In genomic region chr2:77590298-77590917, GRCh38 we compare ENCODE assay signal across 30 cellular contexts.
"Had no signal": no experiment of that assay in that cellular context is flagged by ENCODE, and none has a peak within 500 bp of the region (broad histone marks: within the 10 kb centered on the region; RNA-seq: fewer than 3 reads in every experiment).

No MANE protein-coding gene starts in this region.

- H3K27me3 ChIP-seq: heart left ventricle, left lung, neutrophil, right atrium auricular region, right lobe of liver, stomach, testis, thyroid gland, transverse colon, upper lobe of left lung had no signal

- H3K27ac Mint-ChIP-seq: immature natural killer cell; progenitor cell of endocrine pancreas; stimulated activated naive B cell treated with anti-CD40 and anti-IgM and Interleukin-4, amounts not matched to agents 10 μg/mL and 1 μg/mL and 100 μg/mL, for 72 hours had no signal

- H3K4me3 ChIP-seq: heart left ventricle, left lung, lower lobe of right lung, right atrium auricular region, right lobe of liver, smooth muscle cell, stomach, testis, thyroid gland, transverse colon, upper lobe of left lung had no signal

- H3K4me1 Mint-ChIP-seq: immature natural killer cell; naive thymus-derived CD8-positive, alpha-beta T cell; stimulated activated naive B cell treated with anti-CD40 and anti-IgM and Interleukin-4, amounts not matched to agents 10 μg/mL and 1 μg/mL and 100 μg/mL, for 72 hours had no signal

- H3K9ac ChIP-seq: parathyroid adenoma had no signal

- H3K4me1 ChIP-seq: heart left ventricle, left lung, lower lobe of right lung, parathyroid adenoma, right atrium auricular region, right lobe of liver, stomach, testis, thyroid gland, transverse colon, upper lobe of left lung had no signal

- H3K9me3 Mint-ChIP-seq: neural crest cell had no signal

- H3K4me2 ChIP-seq: smooth muscle cell had no signal

- H2AFZ ChIP-seq: parathyroid adenoma had no signal

- DNase-seq: heart left ventricle; hypothalamus; immature natural killer cell; kidney glomerular epithelial cell; left colon; left lung; lower lobe of right lung; mammary epithelial cell; mesenchymal stem cell; naive thymus-derived CD8-positive, alpha-beta T cell; occipital lobe; stimulated activated CD4-positive, alpha-beta T cell treated with anti-CD3 and anti-CD28 coated beads, Interleukin-12 subunit alpha, Interleukin-12 subunit beta, amount 100 ng/mL, for 4 hours; stimulated activated CD4-positive, alpha-beta T cell treated with anti-CD3 and anti-CD28 coated beads, Interleukin-15, amount 100 ng/mL, for 24 hours; stimulated activated CD4-positive, alpha-beta T cell treated with anti-CD3 and anti-CD28 coated beads, Interleukin-2, amount 100 ng/mL, for 24 hours; stimulated activated CD4-positive, alpha-beta T cell treated with anti-CD3 and anti-CD28 coated beads, Interleukin-4, amount 100 ng/mL, for 1 hour; stimulated activated naive B cell treated with anti-CD40 and anti-IgM and Interleukin-4, amounts not matched to agents 10 μg/mL and 1 μg/mL and 100 μg/mL, for 72 hours; stimulated activated naive CD8-positive, alpha-beta T cell treated with anti-CD3 and anti-CD28 coated beads, Interleukin-15, Interleukin-2, amounts not matched to agents 100 U/mL and 50 U/mL, for 24 hours; stomach; testis; thyroid gland; transverse colon had no signal

- H3K4me3 Mint-ChIP-seq: immature natural killer cell; naive thymus-derived CD8-positive, alpha-beta T cell; nephron; stimulated activated naive B cell treated with anti-CD40 and anti-IgM and Interleukin-4, amounts not matched to agents 10 μg/mL and 1 μg/mL and 100 μg/mL, for 72 hours had no signal

- H3K27me3 Mint-ChIP-seq: naive thymus-derived CD8-positive, alpha-beta T cell; progenitor cell of endocrine pancreas; stimulated activated naive B cell treated with anti-CD40 and anti-IgM and Interleukin-4, amounts not matched to agents 10 μg/mL and 1 μg/mL and 100 μg/mL, for 72 hours had no signal

- ATAC-seq: heart left ventricle; left colon; left lung; lower lobe of right lung; naive thymus-derived CD8-positive, alpha-beta T cell; stimulated activated naive B cell treated with anti-CD40 and anti-IgM and Interleukin-4, amounts not matched to agents 10 μg/mL and 1 μg/mL and 100 μg/mL, for 72 hours; stimulated activated naive CD8-positive, alpha-beta T cell treated with anti-CD3 and anti-CD28 coated beads, Interleukin-15, Interleukin-2, amounts not matched to agents 100 U/mL and 50 U/mL, for 24 hours had no signal

- H3K36me3 ChIP-seq: heart left ventricle, left lung, lower lobe of right lung, neutrophil, right atrium auricular region, right lobe of liver, stomach, thyroid gland, transverse colon, upper lobe of left lung had no signal

- H3K27ac ChIP-seq: heart left ventricle, left lung, lower lobe of right lung, neutrophil, parathyroid adenoma, right atrium auricular region, right lobe of liver, stomach, testis, thyroid gland, transverse colon, upper lobe of left lung had no signal

- H3K9me3 ChIP-seq: heart left ventricle, lower lobe of right lung, neutrophil, right atrium auricular region, right lobe of liver, testis, thyroid gland, transverse colon had no signal

- H3K36me3 Mint-ChIP-seq: immature natural killer cell; stimulated activated naive B cell treated with anti-CD40 and anti-IgM and Interleukin-4, amounts not matched to agents 10 μg/mL and 1 μg/mL and 100 μg/mL, for 72 hours had no signal
